8 cellular contexts compared by ENCODE assay signal in the genomic region with DNA sequence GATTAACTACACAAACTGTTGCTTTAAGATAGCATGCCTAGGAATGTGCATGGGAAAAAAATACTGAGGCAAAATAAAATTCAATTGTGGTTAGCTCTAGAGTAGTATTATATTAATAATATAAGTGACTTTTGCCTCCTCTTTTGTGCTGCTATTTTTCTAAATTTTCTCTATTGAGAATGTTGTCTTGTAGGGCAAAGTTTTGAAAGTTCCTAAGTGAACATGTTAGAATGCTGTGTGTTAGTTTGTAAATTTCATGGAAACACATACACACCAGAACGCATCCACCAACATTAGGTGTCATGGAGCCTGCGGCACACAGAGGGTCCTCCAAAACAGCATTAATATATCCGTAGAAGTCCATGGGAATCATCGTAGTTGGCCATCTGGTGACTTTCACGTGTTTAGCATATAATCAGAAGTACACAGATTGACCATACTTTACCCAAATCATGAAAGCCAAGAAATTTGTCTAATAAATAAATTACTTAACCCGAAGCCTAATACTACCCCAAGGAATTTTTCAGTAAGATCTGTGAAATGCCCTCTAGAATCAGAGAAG. TPM values are rescaled to one million over a fixed set of nuclear protein-coding genes. Genes with fewer than 3 reads are reported as not detected.
DNase-seq lines count a peak whose midpoint lies in the region; ATAC-seq and TF ChIP-seq lines count a peak whose summit lies in the region.

No MANE protein-coding gene starts in this region.

- no peaks in the 10 kb centered on the region for H4K20me1 ChIP-seq in BLaER1 treated with 17β-estradiol and CSF1 and Interleukin-3, amounts not matched to agents 10 nM and 100 nM

- H3K9ac ChIP-seq in BLaER1 treated with 17β-estradiol and CSF1 and Interleukin-3, amounts not matched to agents 10 nM and 100 nM, result peak overlapping the region; percentile 75 to 92 (median 83)

- no peak for DNase-seq in breast epithelium (ENCODE audit: low spot score in 2 of 2)
- DNase-seq in anterior cingulate cortex (lab: John Stamatoyannopoulos, UW), result no peak
- no peak for DNase-seq in NCI-H1436 treated with DMSO at 0.1 percent for 48 hours (lab: John Stamatoyannopoulos, UW)
- no peak for DNase-seq in NCI-H2029 treated with DMSO at 0.1 percent for 48 hours (lab: John Stamatoyannopoulos, UW)

- intact Hi-C loops in breast epithelium (cut with DNase I; ENCODE audit: low total_unique reads), result loop anchor here (10.0 kb wide), 1 partner anchor 1190 kb away; no protein-coding TSS in a partner anchor

- H3K4me2 ChIP-seq in BLaER1 treated with 17β-estradiol and CSF1 and Interleukin-3, amounts not matched to agents 10 nM and 100 nM, result peak overlapping the region; percentile 82 to 95 (median 89)

- H3K4me3 ChIP-seq in BLaER1 treated with 17β-estradiol and CSF1 and Interleukin-3, amounts not matched to agents 10 nM and 100 nM, result peak overlapping the region in 5 of 10 experiments; percentile 16 to 52 (median 27); a peak in 6 of 20 replicates
- H3K4me3 ChIP-seq in breast epithelium (no peak overlapping the region), neutrophil (ENCODE audit: low read depth in 1 of 2, low read length in 1 of 2) (peak overlapping the region; percentile 22 to 33)

- no peaks in the 10 kb centered on the region for H3K27me3 ChIP-seq in BLaER1 treated with 17β-estradiol and CSF1 and Interleukin-3, amounts not matched to agents 10 nM and 100 nM
- H3K27me3 ChIP-seq in breast epithelium, result no peaks in the 10 kb centered on the region
- no peaks in the 10 kb centered on the region for H3K27me3 ChIP-seq in neutrophil

- ATAC-seq in HG02798 (IDR thresholded peaks at IDR 0.05; ENCODE audit: poor library complexity, unreplicated experiment), result no peak

- peaks cover 0 to 11% (median 6%) of the 10 kb centered on the region in 11 experiments; a peak in 12 of 22 replicates for H3K9me3 ChIP-seq in BLaER1 treated with 17β-estradiol and CSF1 and Interleukin-3, amounts not matched to agents 10 nM and 100 nM (replicated peaks in 1 of 11)
- no peaks in the 10 kb centered on the region for H3K9me3 ChIP-seq in KOPT-K1 (ENCODE audit: insufficient read depth, low read length, poor library complexity, severe bottlenecking)
- H3K9me3 ChIP-seq in breast epithelium, result no peaks in the 10 kb centered on the region
- no peaks in the 10 kb centered on the region for H3K9me3 ChIP-seq in neutrophil

- H3K36me3 ChIP-seq in BLaER1 treated with 17β-estradiol and CSF1 and Interleukin-3, amounts not matched to agents 10 nM and 100 nM, result peaks cover 0 to 23% (median 0%) of the 10 kb centered on the region in 11 experiments; a peak in 9 of 22 replicates
- H3K36me3 ChIP-seq in KOPT-K1 (ENCODE audit: insufficient read depth, low read length) (no peaks in the 10 kb centered on the region), breast epithelium (no peaks in the 10 kb centered on the region), neutrophil (no peaks in the 10 kb centered on the region)

- TF ChIP-seq CTCF in breast epithelium (IDR thresholded peaks at IDR 0.05) (no peak), neutrophil (IDR thresholded peaks at IDR 0.05) (no peak)

- H3K4me1 ChIP-seq in BLaER1 treated with 17β-estradiol and CSF1 and Interleukin-3, amounts not matched to agents 10 nM and 100 nM, result peaks cover 68 to 98% (median 83%) of the 10 kb centered on the region in 10 experiments
- H3K4me1 ChIP-seq in breast epithelium, result peaks cover 0 to 13% of the 10 kb centered on the region in 2 donors
- H3K4me1 ChIP-seq in neutrophil (ENCODE audit: control insufficient read depth in 1 of 2, insufficient read depth in 1 of 2, low read depth in 1 of 2, low read length in 1 of 2), result peaks cover 84 to 85% of the 10 kb centered on the region in 2 experiments

- TF ChIP-seq POLR2A in breast epithelium (IDR thresholded peaks at IDR 0.05), result no peak

- H3K27ac ChIP-seq in BLaER1 treated with 17β-estradiol and CSF1 and Interleukin-3, amounts not matched to agents 10 nM and 100 nM, result peak overlapping the region; percentile 89 to 98 (median 96)
- peak overlapping the region; percentile 87 for H3K27ac ChIP-seq in KOPT-K1 (ENCODE audit: low read depth, low read length, poor library complexity, severe bottlenecking)
- peak overlapping the region; percentile 69 to 79 for H3K27ac ChIP-seq in breast epithelium
- H3K27ac ChIP-seq in neutrophil, result peak overlapping the region; percentile 85

RNA-seq across cellular contexts. Expression of gene ARHGAP18, which starts 25.6 kb away (rescaled TPM):
- total RNA-seq in breast epithelium, result 10 to 100 TPM; 14.7 to 28.7 (median 24.8) TPM

Comparison
In these comparisons a context has a peak if more than half of its experiments do, and no peak if none do; other contexts are left out.
1. H3K4me3 ChIP-seq: peak in neutrophil (2 of 2); none in breast epithelium (0 of 3).
2. Peak in every context shown above with its lines, with median percentiles within 50 percentile points of each other: H3K27ac ChIP-seq.